1 cellular context compared by ENCODE assay signal in the genomic region with DNA sequence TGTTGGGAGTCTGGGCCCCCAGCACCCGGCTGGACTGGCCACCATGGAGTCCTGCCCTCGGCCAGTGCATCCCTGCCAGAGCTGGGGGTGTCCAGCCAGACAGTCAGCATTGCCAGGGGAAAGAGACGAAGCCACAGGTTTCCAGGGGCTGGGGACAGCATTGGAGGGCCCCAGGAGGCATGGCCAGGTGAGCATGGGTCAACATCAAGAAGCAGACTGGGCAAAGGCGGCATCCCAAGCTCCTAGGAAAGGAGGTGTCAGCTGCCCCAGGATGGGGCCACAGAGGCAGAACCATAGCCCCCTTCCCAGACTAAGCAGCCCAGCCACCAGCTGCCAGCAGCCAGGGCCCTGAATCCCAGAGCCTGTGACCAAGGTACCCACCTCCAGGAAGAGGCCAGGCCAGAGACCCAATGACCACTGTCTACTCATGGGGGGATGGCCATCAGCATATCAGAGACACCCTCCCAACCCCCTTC.
TF ChIP-seq lines count a peak whose summit lies in the region.

No MANE protein-coding gene starts in this region.

TF ChIP-seq in H1, 55 proteins besides CTCF, POLR2A, EP300 and RAD21:
- TF ChIP-seq, protein P1, sequence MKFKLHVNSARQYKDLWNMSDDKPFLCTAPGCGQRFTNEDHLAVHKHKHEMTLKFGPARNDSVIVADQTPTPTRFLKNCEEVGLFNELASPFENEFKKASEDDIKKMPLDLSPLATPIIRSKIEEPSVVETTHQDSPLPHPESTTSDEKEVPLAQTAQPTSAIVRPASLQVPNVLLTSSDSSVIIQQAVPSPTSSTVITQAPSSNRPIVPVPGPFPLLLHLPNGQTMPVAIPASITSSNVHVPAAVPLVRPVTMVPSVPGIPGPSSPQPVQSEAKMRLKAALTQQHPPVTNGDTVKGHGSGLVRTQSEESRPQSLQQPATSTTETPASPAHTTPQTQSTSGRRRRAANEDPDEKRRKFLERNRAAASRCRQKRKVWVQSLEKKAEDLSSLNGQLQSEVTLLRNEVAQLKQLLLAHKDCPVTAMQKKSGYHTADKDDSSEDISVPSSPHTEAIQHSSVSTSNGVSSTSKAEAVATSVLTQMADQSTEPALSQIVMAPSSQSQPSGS (IDR thresholded peaks at IDR 0.05; ENCODE audit: low read length): no peak
- peak; percentile 25 for TF ChIP-seq EZH2 (IDR thresholded peaks at IDR 0.05; ENCODE audit: low read depth, low read length, severe bottlenecking)
